17 cellular contexts compared by ENCODE assay signal in the genomic region with DNA sequence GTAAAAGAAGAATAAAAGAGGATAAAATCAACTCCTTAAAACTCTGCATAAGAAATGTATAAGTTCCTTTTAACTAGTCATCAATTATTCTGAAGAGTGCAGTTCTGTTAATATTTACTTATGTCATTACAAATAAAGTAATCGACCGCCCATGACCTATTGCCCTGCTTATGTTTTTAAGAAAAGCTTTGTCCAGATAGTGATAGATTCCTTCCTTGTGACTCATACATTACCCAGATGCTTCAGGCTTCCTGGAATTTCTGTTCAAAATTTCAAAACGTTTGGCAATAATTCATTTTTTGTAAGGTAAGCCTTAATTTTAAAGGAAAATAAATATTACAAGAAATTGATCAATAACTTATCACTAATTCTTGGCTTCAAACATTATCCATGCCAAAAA.
A peak's percentile ranks its signal among the peaks of the same experiment; 100 is the strongest.
DNase-seq lines count a peak whose midpoint lies in the region; ATAC-seq and TF ChIP-seq lines count a peak whose summit lies in the region.
"Had no signal": no experiment of that assay in that cellular context is flagged by ENCODE, and none has a peak within 500 bp of the region (broad histone marks: within the 10 kb centered on the region; RNA-seq: fewer than 3 reads in every experiment).

No MANE protein-coding gene starts in this region.

- DNase-seq in AG04450 (ENCODE audit: low read depth, low spot score) (peak; percentile 21), HuH-7 (ENCODE audit: low spot score) (peak; percentile 23), cardiac fibroblast (ENCODE audit: low read depth in 2 of 2) (peak; percentile 69 to 75), kidney tubule cell (ENCODE audit: low spot score) (peak; percentile 83), posterior cingulate gyrus (no peak), posterior vena cava (ENCODE audit: low spot score) (no peak), NCI-H2227 treated with DMSO at 0.1 percent for 48 hours (lab: John Stamatoyannopoulos, UW) (no peak)
- DNase-seq: activated B cell treated with CpG ODN at 0.5 μM for 24 hours; activated naive CD8-positive, alpha-beta T cell treated with anti-CD3 and anti-CD28 coated beads, Interleukin-2, amount 50 U/mL, for 24 hours; effector memory CD4-positive, alpha-beta T cell; hypothalamus; NCI-H69; psoas muscle had no signal

- H3K4me3 ChIP-seq in AG04450 (ENCODE audit: low read depth, low read length) (no peak overlapping the region), cardiac fibroblast (replicated peaks in 1 of 2; ENCODE audit: low read depth in 2 of 2, low read length in 2 of 2) (no peak overlapping the region)
- H3K4me3 ChIP-seq: psoas muscle, SJSA1, vagina had no signal

- no peak for ATAC-seq in HG03460 (IDR thresholded peaks at IDR 0.05; ENCODE audit: unreplicated experiment)
- ATAC-seq: activated naive CD8-positive, alpha-beta T cell treated with anti-CD3 and anti-CD28 coated beads, Interleukin-2, amount 50 U/mL, for 24 hours; psoas muscle; stimulated activated memory B cell treated with anti-CD40 and anti-IgM and Interleukin-4, amounts not matched to agents 10 μg/mL and 1 μg/mL and 100 μg/mL, for 72 hours had no signal

- CTCF ChIA-PET in AG04450 (lab: Charles Lee): no interaction called here

- intact Hi-C loops in posterior cingulate gyrus (cut with DNase I): no loop called here
- intact Hi-C loops in posterior vena cava (cut with DNase I): no loop called here

- POLR2A ChIA-PET in AG04450 (lab: Yijun Ruan, JAX): no interaction called here

- no peaks in the 10 kb centered on the region for H3K9me3 ChIP-seq in AG04450 (ENCODE audit: control insufficient read depth, insufficient read depth, low read length)
- H3K9me3 ChIP-seq: psoas muscle, SJSA1, vagina had no signal

- H3K27ac ChIP-seq in AG04450 (ENCODE audit: low read depth, low read length): no peak overlapping the region
- H3K27ac ChIP-seq: psoas muscle, SJSA1, vagina had no signal

- no peaks in the 10 kb centered on the region for H3K27me3 ChIP-seq in AG04450 (ENCODE audit: control insufficient read depth, insufficient read depth, low read length)
- H3K27me3 ChIP-seq: SJSA1, vagina had no signal

- TF ChIP-seq CTCF in AG04450 (IDR thresholded peaks at IDR 0.05; ENCODE audit: low read depth, low read length): no peak
- TF ChIP-seq CTCF in cardiac fibroblast (IDR thresholded peaks at IDR 0.05; ENCODE audit: low read depth, low read length): no peak

Comparison
In these comparisons a context has a peak if more than half of its experiments do, and no peak if none do; other contexts are left out.
1. DNase-seq: peak in AG04450 (single experiment), HuH-7 (single experiment), cardiac fibroblast (2 of 2) and kidney tubule cell (single experiment); none in posterior cingulate gyrus (0 of 10), posterior vena cava (single experiment) and NCI-H2227 treated with DMSO at 0.1 percent for 48 hours (single experiment).